16 cellular contexts compared by ENCODE assay signal in the genomic region with DNA sequence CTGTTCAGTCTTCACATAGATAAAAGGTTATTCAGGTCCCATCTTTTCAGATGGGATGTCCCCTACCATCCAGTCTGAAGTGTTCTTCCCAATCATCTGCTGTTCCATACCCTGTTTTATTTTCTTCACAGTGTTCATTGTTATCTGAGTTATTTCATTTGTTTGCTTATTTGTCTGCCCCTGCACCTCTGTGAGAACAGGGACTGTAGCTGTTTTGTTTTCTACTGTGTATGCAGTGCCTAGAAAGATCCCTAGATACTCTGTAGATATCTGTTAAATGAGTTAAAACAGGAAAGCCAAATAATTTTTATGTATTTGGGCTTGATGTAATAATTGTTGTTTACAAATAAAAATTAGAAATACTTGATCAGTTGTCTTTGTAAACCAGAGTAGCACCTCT.
"Had no signal": no experiment of that assay in that cellular context is flagged by ENCODE, and none has a peak within 500 bp of the region (broad histone marks: within the 10 kb centered on the region; RNA-seq: fewer than 3 reads in every experiment).

No MANE protein-coding gene starts in this region.

- H3K9me3 Mint-ChIP-seq: activated CD4-positive, alpha-beta memory T cell treated with anti-CD3 and anti-CD28 coated beads for 36 hours; nephron had no signal

- ATAC-seq: foreskin keratinocyte, left cardiac atrium, sciatic nerve had no signal

- H3K4me3 Mint-ChIP-seq: activated CD4-positive, alpha-beta memory T cell treated with anti-CD3 and anti-CD28 coated beads for 36 hours; nephron; type B pancreatic cell had no signal

- DNase-seq: activated CD4-positive, alpha-beta memory T cell treated with anti-CD3 and anti-CD28 coated beads for 36 hours; activated naive CD4-positive, alpha-beta T cell treated with anti-CD3 and anti-CD28 coated beads, Interleukin-2, amount 50 U/mL, for 16 hours; activated T-cell treated with anti-CD3 and anti-CD28 coated beads for 4 hours; amygdala; caudate nucleus; foreskin keratinocyte; left cardiac atrium; mesendoderm; stimulated activated CD4-positive, alpha-beta T cell treated with anti-CD3 and anti-CD28 coated beads, Interleukin-4, amount 100 ng/mL, for 1 hour; stomach; testis; WERI-Rb-1 had no signal

- H3K27me3 Mint-ChIP-seq: activated CD4-positive, alpha-beta memory T cell treated with anti-CD3 and anti-CD28 coated beads for 36 hours; type B pancreatic cell had no signal

- H3K4me1 Mint-ChIP-seq: nephron had no signal

- H3K27ac ChIP-seq: foreskin keratinocyte, hepatocyte, stomach, testis, WERI-Rb-1 had no signal

- H3K27ac Mint-ChIP-seq: activated CD4-positive, alpha-beta memory T cell treated with anti-CD3 and anti-CD28 coated beads for 36 hours; nephron; type B pancreatic cell had no signal
